Comparison of ENCODE assay signal across 8 cellular contexts in the genomic region with DNA sequence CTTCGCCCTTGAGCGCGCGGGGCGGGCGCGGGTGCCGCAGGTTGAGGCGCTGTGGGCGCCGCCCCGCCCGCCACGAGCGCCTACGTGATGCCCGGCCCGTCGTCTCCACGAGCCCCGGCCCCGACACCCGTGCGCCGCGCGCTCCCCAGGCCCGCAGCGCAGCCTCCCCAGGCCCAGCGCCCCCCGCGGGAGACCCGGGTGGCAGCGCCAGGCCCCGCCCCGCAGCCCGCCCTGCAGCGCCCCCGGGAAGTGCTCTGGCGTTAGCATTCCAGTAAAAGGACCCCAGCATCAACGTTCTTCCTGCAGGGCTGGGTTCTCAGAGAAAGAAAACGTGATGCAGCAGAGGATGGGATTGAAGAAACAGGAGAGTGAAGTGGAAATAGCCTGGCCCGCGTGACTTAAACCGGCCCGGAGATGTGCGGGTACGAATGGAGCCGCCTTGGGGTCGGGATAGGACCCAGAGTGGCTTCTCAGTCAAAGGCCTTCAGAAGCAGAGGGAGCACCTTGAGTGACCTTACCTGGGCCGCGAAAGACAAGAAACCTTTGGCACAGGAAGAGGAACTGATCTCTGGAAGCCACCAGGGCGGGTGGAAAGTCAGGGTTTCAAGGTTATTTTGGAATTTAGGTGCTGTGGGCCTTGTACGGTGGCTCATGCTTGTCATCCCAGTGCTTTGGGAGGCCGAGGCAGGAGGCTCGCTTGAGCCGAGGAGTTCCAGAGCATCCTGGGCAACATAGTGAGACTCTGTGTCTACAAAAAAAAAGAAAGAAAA. TPM values are rescaled to one million over a fixed set of nuclear protein-coding genes. Genes with fewer than 3 reads are reported as not detected.
DNase-seq lines count a peak whose midpoint lies in the region; ATAC-seq and TF ChIP-seq lines count a peak whose summit lies in the region.

No MANE protein-coding gene starts in this region.

- H3K27me3 ChIP-seq in ACC112 (ENCODE audit: insufficient read depth, low read length) = peaks cover 8% of the 10 kb centered on the region; the same call in 1 of the 2 replicates
- H3K27me3 ChIP-seq in dorsolateral prefrontal cortex = peaks cover 0 to 18% (median 0%) of the 10 kb centered on the region in 45 donors

- no peaks in the 10 kb centered on the region for H3K9me3 Mint-ChIP-seq in T-helper 2 cell treated with Interferon-gamma antibody and Interleukin-4, amounts not matched to agents 5 μg/mL and 100 μg/mL, for 36 hours
- no peaks in the 10 kb centered on the region for H3K9me3 Mint-ChIP-seq in type B pancreatic cell

- ATAC-seq in GM18498 (IDR thresholded peaks at IDR 0.05; ENCODE audit: unreplicated experiment) = peak; percentile 38
- ATAC-seq in HG02885 (IDR thresholded peaks at IDR 0.05; ENCODE audit: poor library complexity, unreplicated experiment) = peak; percentile 41

- H3K27me3 Mint-ChIP-seq in T-helper 2 cell treated with Interferon-gamma antibody and Interleukin-4, amounts not matched to agents 5 μg/mL and 100 μg/mL, for 36 hours (ENCODE audit: low read depth) = peaks cover 11% of the 10 kb centered on the region
- H3K27me3 Mint-ChIP-seq in type B pancreatic cell = peaks cover 27% of the 10 kb centered on the region

- peak overlapping the region; percentile 90 for H3K4me3 Mint-ChIP-seq in T-helper 2 cell treated with Interferon-gamma antibody and Interleukin-4, amounts not matched to agents 5 μg/mL and 100 μg/mL, for 36 hours
- peak overlapping the region; percentile 89 for H3K4me3 Mint-ChIP-seq in type B pancreatic cell

- peaks cover 38% of the 10 kb centered on the region for H3K4me1 Mint-ChIP-seq in T-helper 2 cell treated with Interferon-gamma antibody and Interleukin-4, amounts not matched to agents 5 μg/mL and 100 μg/mL, for 36 hours (ENCODE audit: low read depth)
- peaks cover 9% of the 10 kb centered on the region for H3K4me1 Mint-ChIP-seq in type B pancreatic cell (ENCODE audit: unreplicated experiment)

- H3K27ac ChIP-seq in ACC112 (ENCODE audit: low read depth, low read length) (peak overlapping the region; percentile 60), dorsolateral prefrontal cortex (peak overlapping the region in 56 of 59 donors; percentile 13 to 95 (median 85))

- peak; percentile 20 for DNase-seq in T-helper 2 cell treated with Interferon-gamma antibody and Interleukin-4, amounts not matched to agents 5 μg/mL and 100 μg/mL, for 36 hours (ENCODE audit: low spot score)
- DNase-seq in dorsolateral prefrontal cortex = peak in 4 of 10 donors; percentile 34 to 68 (median 39)
- peak; percentile 23 for DNase-seq in midbrain (lab: John Stamatoyannopoulos, UW)
- DNase-seq in type B pancreatic cell (ENCODE audit: extremely low spot score, unreplicated experiment) = no peak
- no peak for DNase-seq in NCI-H524 treated with DMSO at 0.1 percent for 48 hours (lab: John Stamatoyannopoulos, UW)

- peak in 1 of 56 donors; percentile 11 for TF ChIP-seq CTCF in dorsolateral prefrontal cortex (IDR thresholded peaks at IDR 0.05 in 54 of 56, conservative IDR thresholded peaks at IDR 0.05 in 2 of 56; ENCODE audit: low read depth in 1 of 56, partially characterized antibody in 56 of 56)
- no peak for TF ChIP-seq CTCF in type B pancreatic cell (conservative IDR thresholded peaks at IDR 0.05)

- H3K4me3 ChIP-seq in ACC112 (ENCODE audit: low read depth, low read length) = peak overlapping the region; percentile 90
- peak overlapping the region; percentile 54 to 87 (median 77) for H3K4me3 ChIP-seq in dorsolateral prefrontal cortex

- peaks cover 44% of the 10 kb centered on the region for H3K36me3 Mint-ChIP-seq in T-helper 2 cell treated with Interferon-gamma antibody and Interleukin-4, amounts not matched to agents 5 μg/mL and 100 μg/mL, for 36 hours (ENCODE audit: low read depth)
- peaks cover 5% of the 10 kb centered on the region for H3K36me3 Mint-ChIP-seq in type B pancreatic cell

- H3K27ac Mint-ChIP-seq in T-helper 2 cell treated with Interferon-gamma antibody and Interleukin-4, amounts not matched to agents 5 μg/mL and 100 μg/mL, for 36 hours = peak overlapping the region; percentile 87
- peak overlapping the region; percentile 76 for H3K27ac Mint-ChIP-seq in type B pancreatic cell

- H3K4me1 ChIP-seq in ACC112 (ENCODE audit: control insufficient read depth, insufficient read depth, low read length, unreplicated experiment) = peaks cover 35% of the 10 kb centered on the region

- peaks cover 23% of the 10 kb centered on the region; the same call in 1 of the 2 replicates for H3K36me3 ChIP-seq in ACC112 (ENCODE audit: insufficient read depth, low read length)

- no peak overlapping the region for H2AFZ ChIP-seq in ACC112 (ENCODE audit: low read length, unreplicated experiment)

- H3K79me2 ChIP-seq in ACC112 (ENCODE audit: control insufficient read depth, insufficient read depth, low read length, unreplicated experiment) = peaks cover 67% of the 10 kb centered on the region

- intact Hi-C loops in dorsolateral prefrontal cortex (cut with DNase I) = no loop called here

RNA-seq across cellular contexts. Expression of gene PFKP, which starts 1.8 kb away (rescaled TPM):
- 100 to 1,000 TPM; 129 to 619 (median 286) TPM for total RNA-seq in dorsolateral prefrontal cortex
- 48.8 and 52.0 TPM in 2 replicates for total RNA-seq in type B pancreatic cell (ENCODE audit: low replicate concordance)

Comparison
In these comparisons a context has a peak if more than half of its experiments do, and no peak if none do; other contexts are left out.
1. DNase-seq: peak in T-helper 2 cell treated with Interferon-gamma antibody and Interleukin-4, amounts not matched to agents 5 μg/mL and 100 μg/mL, for 36 hours (single experiment) and midbrain (single experiment); none in type B pancreatic cell (single experiment) and NCI-H524 treated with DMSO at 0.1 percent for 48 hours (single experiment).